ENCODE assay signal across 27 cellular contexts in the genomic region with DNA sequence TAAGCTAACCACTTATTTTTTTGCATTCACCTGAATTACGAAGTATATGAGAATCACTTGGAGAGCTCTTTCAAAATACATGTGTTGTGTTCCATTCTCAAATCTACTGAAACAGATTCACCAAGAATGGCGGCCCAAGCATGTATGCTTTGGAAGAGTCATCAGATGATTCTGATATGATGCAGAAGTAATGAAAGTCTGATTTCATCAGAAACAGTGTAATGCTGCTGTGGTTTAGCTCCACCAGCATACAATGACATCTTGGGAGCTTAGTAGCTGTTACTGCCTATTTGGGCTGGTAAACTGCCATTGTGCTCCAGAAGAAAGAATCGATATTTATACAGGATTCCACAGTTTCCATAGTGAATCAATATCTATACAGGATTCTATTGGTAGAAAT. TPM values are rescaled to one million over a fixed set of nuclear protein-coding genes. Genes with fewer than 3 reads are reported as not detected.
DNase-seq lines count a peak whose midpoint lies in the region; ATAC-seq, FAIRE-seq and TF ChIP-seq lines count a peak whose summit lies in the region.
"Had no signal": no experiment of that assay in that cellular context is flagged by ENCODE, and none has a peak within 500 bp of the region (broad histone marks: within the 10 kb centered on the region; RNA-seq: fewer than 3 reads in every experiment).

No MANE protein-coding gene starts in this region.

- peaks cover 14% of the 10 kb centered on the region for H3K4me1 ChIP-seq in adipocyte (ENCODE audit: control insufficient read depth, insufficient read depth, low read length)
- peaks cover 0 to 6% (median 0%) of the 10 kb centered on the region in 9 donors for H3K4me1 ChIP-seq in heart right ventricle
- H3K4me1 ChIP-seq: BE2C, esophagus muscularis mucosa, spleen had no signal

- H3K4me3 Mint-ChIP-seq in activated CD4-positive, alpha-beta T cell treated with anti-CD3 and anti-CD28 coated beads for 36 hours, result no peak overlapping the region
- H3K4me3 Mint-ChIP-seq: activated CD8-positive, alpha-beta T cell treated with anti-CD3 and anti-CD28 coated beads, Interleukin-2, amount 10 ng/mL, durations not matched to agents 7 days and 5 days; activated naive CD8-positive, alpha-beta T cell; brain had no signal

- H3K27ac Mint-ChIP-seq in activated CD4-positive, alpha-beta T cell treated with anti-CD3 and anti-CD28 coated beads for 36 hours, result peak overlapping the region; percentile 32
- H3K27ac Mint-ChIP-seq: activated CD8-positive, alpha-beta T cell treated with anti-CD3 and anti-CD28 coated beads, Interleukin-2, amount 10 ng/mL, durations not matched to agents 7 days and 5 days; brain had no signal

- no peak overlapping the region for H2AFZ ChIP-seq in neural cell (ENCODE audit: low read depth, low read length)

- CTCF ChIA-PET in activated CD4-positive, alpha-beta T cell treated with anti-CD3 and anti-CD28 coated beads for 36 hours (lab: Charles Lee), result no interaction called here

- no peaks in the 10 kb centered on the region for H3K9me2 ChIP-seq in neural cell (ENCODE audit: insufficient read depth, low read length)
- H3K9me2 ChIP-seq: SK-N-SH had no signal

- no peak for TF ChIP-seq POLR2A in H54 (IDR thresholded peaks at IDR 0.05; ENCODE audit: low read depth, low read length)

- POLR2A ChIA-PET in activated CD4-positive, alpha-beta T cell treated with anti-CD3 and anti-CD28 coated beads for 36 hours (lab: Charles Lee), result interaction anchor here (0.7 kb wide), 1 partner anchor 44 kb away, joined by 3 read pairs; no protein-coding TSS in a partner anchor

- no peaks in the 10 kb centered on the region for H3K79me2 ChIP-seq in neural cell (replicated peaks; ENCODE audit: insufficient read depth, low read length)

- DNase-seq in activated CD4-positive, alpha-beta T cell treated with anti-CD3 and anti-CD28 coated beads for 36 hours, result peak; percentile 35
- no peak for DNase-seq in activated CD4-positive, alpha-beta T cell treated with anti-CD3 and anti-CD28 coated beads, Interleukin-2, amount 50 U/mL, for 1 hour
- no peak for DNase-seq in H54 (ENCODE audit: insufficient read length, low spot score)
- DNase-seq in adipocyte (ENCODE audit: low read depth), result peak; percentile 16
- no peak for DNase-seq in NCI-H187 (lab: John Stamatoyannopoulos, UW)
- DNase-seq in SKM-1 (lab: John Stamatoyannopoulos, UW; ENCODE audit: unreplicated experiment), result no peak
- DNase-seq in heart right ventricle, result no peak
- DNase-seq: activated CD8-positive, alpha-beta T cell treated with anti-CD3 and anti-CD28 coated beads, Interleukin-2, amount 10 ng/mL, durations not matched to agents 7 days and 5 days; BE2C; DND-41; effector memory CD4-positive, alpha-beta T cell; head of caudate nucleus; left colon; mesendoderm; NCI-H1694; NCI-H526 treated with DMSO at 0.1 percent for 48 hours; occipital lobe; SK-N-SH; spleen; stimulated activated CD4-positive, alpha-beta T cell treated with anti-CD3 and anti-CD28 coated beads, Interleukin-4, amount 100 ng/mL, for 4 hours; trophoblast cell had no signal

- ATAC-seq in activated CD4-positive, alpha-beta T cell treated with anti-CD3 and anti-CD28 coated beads for 36 hours, result peak; percentile 94
- ATAC-seq in heart right ventricle, result no peak
- ATAC-seq: activated CD8-positive, alpha-beta T cell treated with anti-CD3 and anti-CD28 coated beads, Interleukin-2, amount 10 ng/mL, durations not matched to agents 7 days and 5 days; left colon had no signal

- no peak for TF ChIP-seq CTCF in neural cell (IDR thresholded peaks at IDR 0.05; ENCODE audit: poor library complexity, severe bottlenecking)
- no peak for TF ChIP-seq CTCF in heart right ventricle (IDR thresholded peaks at IDR 0.05)

- intact Hi-C loops in activated CD4-positive, alpha-beta T cell treated with anti-CD3 and anti-CD28 coated beads for 36 hours (cut with DNase I, micrococcal nuclease), result no loop called here
- intact Hi-C loops in heart right ventricle (cut with DNase I), result no loop called here

- H3F3A ChIP-seq in neural cell (ENCODE audit: insufficient read depth, low read length, poor library complexity, severe bottlenecking), result no peaks in the 10 kb centered on the region

- peak overlapping the region; percentile 10 for H3K27ac ChIP-seq in neural cell (ENCODE audit: low read length)
- H3K27ac ChIP-seq in heart right ventricle, result no peak overlapping the region
- H3K27ac ChIP-seq: 22Rv1, esophagus muscularis mucosa, KMS-11, spleen had no signal

- peak; percentile 36 for FAIRE-seq in H54 (lab: Jason Lieb, UNC)

- TF ChIP-seq RAD21 in neural cell (conservative IDR thresholded peaks at IDR 0.05), result no peak

- no peaks in the 10 kb centered on the region for H3K9me3 Mint-ChIP-seq in activated CD4-positive, alpha-beta T cell treated with anti-CD3 and anti-CD28 coated beads for 36 hours (ENCODE audit: low read depth)
- H3K9me3 Mint-ChIP-seq: brain had no signal

- peaks cover 12% of the 10 kb centered on the region for H3K4me1 Mint-ChIP-seq in activated CD4-positive, alpha-beta T cell treated with anti-CD3 and anti-CD28 coated beads for 36 hours
- H3K4me1 Mint-ChIP-seq: brain had no signal

- H3K27me3 Mint-ChIP-seq in activated CD4-positive, alpha-beta T cell treated with anti-CD3 and anti-CD28 coated beads for 36 hours, result no peaks in the 10 kb centered on the region
- H3K27me3 Mint-ChIP-seq: activated naive CD8-positive, alpha-beta T cell; brain had no signal

- H3K9ac ChIP-seq in adipocyte (ENCODE audit: low read length), result no peak overlapping the region
- no peak overlapping the region for H3K9ac ChIP-seq in neural cell (ENCODE audit: low read length)
- H3K9ac ChIP-seq: KMS-11, SK-N-SH had no signal

- no peaks in the 10 kb centered on the region for H3K9me3 ChIP-seq in adipocyte (ENCODE audit: control insufficient read depth, low read length)
- no peaks in the 10 kb centered on the region for H3K9me3 ChIP-seq in neural cell (ENCODE audit: low read length)
- H3K9me3 ChIP-seq in heart right ventricle, result no peaks in the 10 kb centered on the region
- H3K9me3 ChIP-seq: BE2C, esophagus muscularis mucosa, SK-N-SH, spleen had no signal

- H4K20me1 ChIP-seq in neural cell (ENCODE audit: insufficient read depth), result no peaks in the 10 kb centered on the region

- H3K36me3 ChIP-seq in adipocyte (ENCODE audit: control insufficient read depth, insufficient read depth, low read length, severe bottlenecking) (peaks cover 61% of the 10 kb centered on the region), neural cell (ENCODE audit: insufficient read depth, low read length) (no peaks in the 10 kb centered on the region), heart right ventricle (peaks cover 0 to 100% (median 42%) of the 10 kb centered on the region in 9 donors)

- peaks cover 34% of the 10 kb centered on the region for H3K36me3 Mint-ChIP-seq in activated CD4-positive, alpha-beta T cell treated with anti-CD3 and anti-CD28 coated beads for 36 hours (ENCODE audit: low read depth)

- TF ChIP-seq EP300 in neural cell (conservative IDR thresholded peaks at IDR 0.05; ENCODE audit: poor library complexity, severe bottlenecking), result no peak

- H3K27me3 ChIP-seq in adipocyte (replicated peaks; ENCODE audit: control insufficient read depth, insufficient read depth, low read length) (no peaks in the 10 kb centered on the region), neural cell (ENCODE audit: insufficient read depth, low read depth, low read length) (no peaks in the 10 kb centered on the region), heart right ventricle (no peaks in the 10 kb centered on the region)
- H3K27me3 ChIP-seq: BE2C, esophagus muscularis mucosa, spleen had no signal

- H3K4me2 ChIP-seq in neural cell (ENCODE audit: low read length), result no peak overlapping the region
- H3K4me2 ChIP-seq: KMS-11, SK-N-SH had no signal

- H3K4me3 ChIP-seq in adipocyte (ENCODE audit: low read length), result no peak overlapping the region
- H3K4me3 ChIP-seq in neural cell (ENCODE audit: low read length), result no peak overlapping the region
- no peak overlapping the region for H3K4me3 ChIP-seq in heart right ventricle
- H3K4me3 ChIP-seq: esophagus muscularis mucosa, spleen had no signal

- WGBS in heart right ventricle, 2 donors, result 93 to 94% methylated on average over 3 of the region's 3 CpGs

TF ChIP-seq in neural cell, 6 proteins besides CTCF, POLR2A, EP300 and RAD21:
- no peak for TF ChIP-seq MXI1 (conservative IDR thresholded peaks at IDR 0.05; ENCODE audit: poor library complexity, severe bottlenecking)
- TF ChIP-seq EZH2 (IDR thresholded peaks at IDR 0.05; ENCODE audit: borderline replicate concordance, insufficient read depth, low read length, poor library complexity, severe bottlenecking), result no peak
- no peak for TF ChIP-seq TAF1 (IDR thresholded peaks at IDR 0.05; ENCODE audit: low read depth)
- TF ChIP-seq, protein P1, sequence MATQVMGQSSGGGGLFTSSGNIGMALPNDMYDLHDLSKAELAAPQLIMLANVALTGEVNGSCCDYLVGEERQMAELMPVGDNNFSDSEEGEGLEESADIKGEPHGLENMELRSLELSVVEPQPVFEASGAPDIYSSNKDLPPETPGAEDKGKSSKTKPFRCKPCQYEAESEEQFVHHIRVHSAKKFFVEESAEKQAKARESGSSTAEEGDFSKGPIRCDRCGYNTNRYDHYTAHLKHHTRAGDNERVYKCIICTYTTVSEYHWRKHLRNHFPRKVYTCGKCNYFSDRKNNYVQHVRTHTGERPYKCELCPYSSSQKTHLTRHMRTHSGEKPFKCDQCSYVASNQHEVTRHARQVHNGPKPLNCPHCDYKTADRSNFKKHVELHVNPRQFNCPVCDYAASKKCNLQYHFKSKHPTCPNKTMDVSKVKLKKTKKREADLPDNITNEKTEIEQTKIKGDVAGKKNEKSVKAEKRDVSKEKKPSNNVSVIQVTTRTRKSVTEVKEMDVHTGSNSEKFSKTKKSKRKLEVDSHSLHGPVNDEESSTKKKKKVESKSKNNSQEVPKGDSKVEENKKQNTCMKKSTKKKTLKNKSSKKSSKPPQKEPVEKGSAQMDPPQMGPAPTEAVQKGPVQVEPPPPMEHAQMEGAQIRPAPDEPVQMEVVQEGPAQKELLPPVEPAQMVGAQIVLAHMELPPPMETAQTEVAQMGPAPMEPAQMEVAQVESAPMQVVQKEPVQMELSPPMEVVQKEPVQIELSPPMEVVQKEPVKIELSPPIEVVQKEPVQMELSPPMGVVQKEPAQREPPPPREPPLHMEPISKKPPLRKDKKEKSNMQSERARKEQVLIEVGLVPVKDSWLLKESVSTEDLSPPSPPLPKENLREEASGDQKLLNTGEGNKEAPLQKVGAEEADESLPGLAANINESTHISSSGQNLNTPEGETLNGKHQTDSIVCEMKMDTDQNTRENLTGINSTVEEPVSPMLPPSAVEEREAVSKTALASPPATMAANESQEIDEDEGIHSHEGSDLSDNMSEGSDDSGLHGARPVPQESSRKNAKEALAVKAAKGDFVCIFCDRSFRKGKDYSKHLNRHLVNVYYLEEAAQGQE (IDR thresholded peaks at IDR 0.05; ENCODE audit: borderline replicate concordance), result no peak
- TF ChIP-seq POLR2AphosphoS5 (IDR thresholded peaks at IDR 0.05), result no peak
- no peak for TF ChIP-seq SMC3 (conservative IDR thresholded peaks at IDR 0.05; ENCODE audit: poor library complexity)

RNA-seq across cellular contexts. Expression of a gene that starts 52.9 kb away (rescaled TPM):
- total RNA-seq in activated CD4-positive, alpha-beta T cell treated with anti-CD3 and anti-CD28 coated beads for 36 hours, result 10 to 100 TPM; 23.9 to 28.1 TPM
- polyA plus RNA-seq in neural cell (24.4 and 25.5 TPM in 2 replicates), heart right ventricle (10 to 100 TPM in 1 of 2 donors, 1 to 10 TPM in 1; 6.7 to 12.0 TPM)
- polyA minus RNA-seq in neural cell, result 37.5 and 44.9 TPM in 2 replicates
- total RNA-seq in heart right ventricle, result 10 to 100 TPM; 27.7 to 36.5 (median 34.5) TPM

Comparison
In these comparisons a context has a peak if more than half of its experiments do, and no peak if none do; other contexts are left out.
1. DNase-seq: peak in activated CD4-positive, alpha-beta T cell treated with anti-CD3 and anti-CD28 coated beads for 36 hours (single experiment) and adipocyte (single experiment); none in activated CD4-positive, alpha-beta T cell treated with anti-CD3 and anti-CD28 coated beads, Interleukin-2, amount 50 U/mL, for 1 hour (single experiment), H54 (single experiment), NCI-H187 (0 of 2), SKM-1 (single experiment) and heart right ventricle (0 of 2).